In genomic region chr6:8415305-8415704, GRCh38 we compare ENCODE assay signal across 26 cellular contexts.
"Had no signal": no experiment of that assay in that cellular context is flagged by ENCODE, and none has a peak within 500 bp of the region (broad histone marks: within the 10 kb centered on the region; RNA-seq: fewer than 3 reads in every experiment).

No MANE protein-coding gene starts in this region.

- H3K4me3 Mint-ChIP-seq: immature natural killer cell; memory B cell; naive thymus-derived CD8-positive, alpha-beta T cell; nephron; neural crest cell; stimulated activated effector memory CD8-positive, alpha-beta T cell treated with anti-CD3 and anti-CD28 coated beads, Interleukin-12 subunit alpha, Interleukin-12 subunit beta, amount 100 ng/mL, for 72 hours; stimulated activated naive CD8-positive, alpha-beta T cell treated with anti-CD3 and anti-CD28 coated beads, Interleukin-15, Interleukin-2, amounts not matched to agents 100 ng/mL and 50 ng/mL, for 24 hours; type B pancreatic cell had no signal

- H3K27me3 Mint-ChIP-seq: memory B cell; naive thymus-derived CD8-positive, alpha-beta T cell; stimulated activated naive CD8-positive, alpha-beta T cell treated with anti-CD3 and anti-CD28 coated beads, Interleukin-15, Interleukin-2, amounts not matched to agents 100 ng/mL and 50 ng/mL, for 24 hours; type B pancreatic cell had no signal

- H3K27me3 ChIP-seq: pancreas, tibial nerve, uterus had no signal

- H3K27ac Mint-ChIP-seq: immature natural killer cell; memory B cell; naive thymus-derived CD8-positive, alpha-beta T cell; nephron; stimulated activated effector memory CD8-positive, alpha-beta T cell treated with anti-CD3 and anti-CD28 coated beads, Interleukin-12 subunit alpha, Interleukin-12 subunit beta, amount 100 ng/mL, for 72 hours; stimulated activated naive CD8-positive, alpha-beta T cell treated with anti-CD3 and anti-CD28 coated beads, Interleukin-15, Interleukin-2, amounts not matched to agents 100 ng/mL and 50 ng/mL, for 24 hours; type B pancreatic cell had no signal

- H3K4me1 Mint-ChIP-seq: memory B cell, nephron, neural crest cell had no signal

- H3K36me3 ChIP-seq: prostate gland, uterus had no signal

- H3K9me3 Mint-ChIP-seq: immature natural killer cell; memory B cell; naive thymus-derived CD8-positive, alpha-beta T cell; nephron; neural crest cell; stimulated activated effector memory CD8-positive, alpha-beta T cell treated with anti-CD3 and anti-CD28 coated beads, Interleukin-12 subunit alpha, Interleukin-12 subunit beta, amount 100 ng/mL, for 72 hours; stimulated activated naive CD8-positive, alpha-beta T cell treated with anti-CD3 and anti-CD28 coated beads, Interleukin-15, Interleukin-2, amounts not matched to agents 100 ng/mL and 50 ng/mL, for 24 hours; type B pancreatic cell had no signal

- H3K27ac ChIP-seq: left ventricle myocardium inferior, pancreas, prostate gland, skin epidermis, tibial nerve, uterus had no signal

- ATAC-seq: naive thymus-derived CD8-positive, alpha-beta T cell; pancreas; right cardiac atrium; sciatic nerve; stimulated activated effector memory CD8-positive, alpha-beta T cell treated with anti-CD3 and anti-CD28 coated beads, Interleukin-12 subunit alpha, Interleukin-12 subunit beta, amount 100 ng/mL, for 72 hours had no signal

- H3K4me1 ChIP-seq: left ventricle myocardium inferior, pancreas, prostate gland, tibial nerve, uterus had no signal

- H3K9me3 ChIP-seq: left ventricle myocardium inferior, pancreas, prostate gland, tibial nerve, uterus had no signal

- H3K4me3 ChIP-seq: left ventricle myocardium inferior, pancreas, prostate gland, skin epidermis, tibial nerve, uterus had no signal

- DNase-seq: hypothalamus; immature natural killer cell; kidney; left ventricle myocardium inferior; naive thymus-derived CD8-positive, alpha-beta T cell; nucleus accumbens; pancreas; posterior cingulate gyrus; retina; right cardiac atrium; stimulated activated CD4-positive, alpha-beta T cell treated with anti-CD3 and anti-CD28 coated beads, Interleukin-12 subunit alpha, Interleukin-12 subunit beta, amount 100 ng/mL, for 4 hours; stimulated activated CD4-positive, alpha-beta T cell treated with anti-CD3 and anti-CD28 coated beads, Interleukin-15, amount 100 ng/mL, for 24 hours; stimulated activated CD4-positive, alpha-beta T cell treated with anti-CD3 and anti-CD28 coated beads, Interleukin-2, amount 100 ng/mL, for 24 hours; stimulated activated CD4-positive, alpha-beta T cell treated with anti-CD3 and anti-CD28 coated beads, Interleukin-4, amount 100 ng/mL, for 1 hour; stimulated activated naive CD4-positive, alpha-beta T cell; uterus had no signal
